ENCODE assay signal across 35 cellular contexts in genomic region chr3:185705498-185705897, GRCh38.
"Had no signal": no experiment of that assay in that cellular context is flagged by ENCODE, and none has a peak within 500 bp of the region (broad histone marks: within the 10 kb centered on the region; RNA-seq: fewer than 3 reads in every experiment).

No MANE protein-coding gene starts in this region.

- H3K27me3 ChIP-seq: MG63 had no signal

- DNase-seq: Karpas-422, Kasumi-1, MG63, MM.1S, MV-4-11, NCI-H1048, NCI-H1092, NCI-H1092 treated with DMSO at 0.1 percent for 48 hours, NCI-H1105, NCI-H1105 treated with DMSO at 0.1 percent for 48 hours, NCI-H1417, NCI-H1417 treated with DMSO at 0.1 percent for 48 hours, NCI-H1436, NCI-H1436 treated with DMSO at 0.1 percent for 48 hours, NCI-H146, NCI-H1694, NCI-H1694 treated with DMSO at 0.1 percent for 48 hours, NCI-H187, NCI-H187 treated with DMSO at 0.1 percent for 48 hours, NCI-H1930, NCI-H2029, NCI-H2029 treated with DMSO at 0.1 percent for 48 hours, NCI-H2081, NCI-H2081 treated with DMSO at 0.1 percent for 48 hours, NCI-H2107, NCI-H2171, NCI-H2171 treated with DMSO at 0.1 percent for 48 hours, NCI-H2227 treated with DMSO at 0.1 percent for 48 hours, NCI-H226, NCI-H345, NCI-H446, NCI-H446 treated with DMSO at 0.1 percent for 48 hours, NCI-H510A, NCI-H510A treated with DMSO at 0.1 percent for 48 hours, NCI-H524 had no signal

- H3K4me3 ChIP-seq: MG63 had no signal
